1 cellular context compared by ENCODE assay signal in genomic region chr13:27313742-27314141, GRCh38.
TF ChIP-seq lines count a peak whose summit lies in the region.

No MANE protein-coding gene starts in this region.

TF ChIP-seq in IMR-90, 13 proteins besides CTCF, POLR2A, EP300 and RAD21:
- TF ChIP-seq RFX5 (IDR thresholded peaks at IDR 0.05; ENCODE audit: low read depth, low read length) (no peak), CHD1 (IDR thresholded peaks at IDR 0.05; ENCODE audit: low read depth, low read length) (no peak), RCOR1 (IDR thresholded peaks at IDR 0.05; ENCODE audit: insufficient replicate concordance, low read length) (no peak), MAZ (IDR thresholded peaks at IDR 0.05; ENCODE audit: borderline replicate concordance, low read depth, low read length) (no peak), NFE2L2 (IDR thresholded peaks at IDR 0.05; ENCODE audit: low read depth, low read length) (no peak)
